ENCODE assay signal across 25 cellular contexts in the genomic region with DNA sequence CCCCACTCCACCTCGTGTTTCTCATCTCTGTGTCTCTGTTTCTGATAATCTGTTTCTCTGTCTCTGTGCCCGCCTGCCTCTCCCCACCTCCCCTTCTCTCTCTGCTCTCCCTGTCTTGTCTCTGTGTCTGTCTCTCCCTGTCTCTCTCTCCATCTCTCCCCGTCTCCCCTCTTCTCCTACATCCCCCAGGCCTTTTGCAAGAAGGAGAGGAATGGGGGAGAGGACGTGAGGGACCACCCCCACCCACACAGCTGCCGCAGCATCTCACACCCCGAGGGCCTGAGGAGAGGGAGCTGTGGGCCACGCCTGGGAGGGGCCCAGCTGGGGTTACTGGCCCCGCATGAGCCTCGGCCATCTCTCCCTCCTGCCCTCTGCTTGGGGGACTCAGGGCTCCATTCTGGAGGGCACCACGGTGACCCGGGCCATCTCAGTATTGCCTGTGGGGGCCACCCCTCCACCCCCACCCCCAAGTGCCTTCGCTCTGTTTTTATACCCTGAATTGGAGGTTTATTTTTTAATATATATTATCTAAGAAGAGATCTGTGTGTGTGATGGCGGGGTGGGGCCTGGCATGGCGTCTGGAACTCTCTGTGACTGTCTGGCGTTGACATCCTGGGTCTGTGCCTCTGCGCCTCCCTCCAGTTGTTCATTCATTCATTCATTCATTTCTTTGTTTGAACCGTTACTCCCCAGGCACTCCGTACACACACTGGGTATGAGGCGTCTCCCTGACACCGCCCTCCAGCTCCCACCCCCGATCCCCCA. TPM values are rescaled to one million over a fixed set of nuclear protein-coding genes. Genes with fewer than 3 reads are reported as not detected.
DNase-seq lines count a peak whose midpoint lies in the region; ATAC-seq, FAIRE-seq and TF ChIP-seq lines count a peak whose summit lies in the region.
"Had no signal": no experiment of that assay in that cellular context is flagged by ENCODE, and none has a peak within 500 bp of the region (broad histone marks: within the 10 kb centered on the region; RNA-seq: fewer than 3 reads in every experiment).

No MANE protein-coding gene starts in this region.

- no peaks in the 10 kb centered on the region for H3K9me3 Mint-ChIP-seq in activated T-cell treated with anti-CD3 and anti-CD28 coated beads, Interleukin-2, amount 50 U/mL, for 24 hours
- H3K9me3 Mint-ChIP-seq in activated naive CD8-positive, alpha-beta T cell treated with anti-CD3 and anti-CD28 coated beads, Interleukin-2, amount 10 ng/mL, durations not matched to agents 7 days and 5 days: no peaks in the 10 kb centered on the region
- H3K9me3 Mint-ChIP-seq in naive thymus-derived CD8-positive, alpha-beta T cell: no peaks in the 10 kb centered on the region

- no peak for TF ChIP-seq CTCF in HEK293 (tag by site-specific recombination; IDR thresholded peaks at IDR 0.05)

- peaks cover 44% of the 10 kb centered on the region for H3K4me1 Mint-ChIP-seq in activated T-cell treated with anti-CD3 and anti-CD28 coated beads, Interleukin-2, amount 50 U/mL, for 24 hours (ENCODE audit: low read depth)
- H3K4me1 Mint-ChIP-seq in activated naive CD8-positive, alpha-beta T cell treated with anti-CD3 and anti-CD28 coated beads, Interleukin-2, amount 10 ng/mL, durations not matched to agents 7 days and 5 days: peaks cover 13% of the 10 kb centered on the region
- peaks cover 38 to 74% (median 59%) of the 10 kb centered on the region in 4 donors for H3K4me1 Mint-ChIP-seq in naive thymus-derived CD8-positive, alpha-beta T cell

- no peak for ATAC-seq in activated naive CD8-positive, alpha-beta T cell treated with anti-CD3 and anti-CD28 coated beads, Interleukin-2, amount 10 ng/mL, durations not matched to agents 7 days and 5 days (ENCODE audit: low read depth)
- ATAC-seq in naive thymus-derived CD8-positive, alpha-beta T cell: no peak
- ATAC-seq: A549; activated CD4-positive, CD25-positive, alpha-beta regulatory T cell treated with anti-CD3 and anti-CD28 coated beads, Interleukin-2, amount 50 U/mL, for 24 hours; activated CD8-positive, alpha-beta memory T cell treated with anti-CD3 and anti-CD28 coated beads, Interleukin-2, amount 10 ng/mL, durations not matched to agents 7 days and 5 days; esophagus mucosa; lower lobe of right lung had no signal

- no peaks in the 10 kb centered on the region for H3K9me3 ChIP-seq in HEK293 (ENCODE audit: control insufficient read depth, insufficient read depth, low read depth, low read length)
- H3K9me3 ChIP-seq: A549; BLaER1 treated with 17β-estradiol and CSF1 and Interleukin-3, amounts not matched to agents 10 nM and 100 nM; lower lobe of right lung; vagina had no signal

- H3K36me3 Mint-ChIP-seq in activated T-cell treated with anti-CD3 and anti-CD28 coated beads, Interleukin-2, amount 50 U/mL, for 24 hours (ENCODE audit: low read depth): peaks cover 62% of the 10 kb centered on the region
- H3K36me3 Mint-ChIP-seq in activated naive CD8-positive, alpha-beta T cell treated with anti-CD3 and anti-CD28 coated beads, Interleukin-2, amount 10 ng/mL, durations not matched to agents 7 days and 5 days: peaks cover 31% of the 10 kb centered on the region
- peaks cover 0 to 59% (median 4%) of the 10 kb centered on the region in 3 donors for H3K36me3 Mint-ChIP-seq in naive thymus-derived CD8-positive, alpha-beta T cell

- no peaks in the 10 kb centered on the region for H3K4me1 ChIP-seq in HEK293 (ENCODE audit: control insufficient read depth, insufficient read depth, low read length)
- H3K4me1 ChIP-seq: vagina had no signal

- no peak overlapping the region for H3K27ac ChIP-seq in HEK293 (ENCODE audit: extremely low read depth, low read depth, low read length)
- H3K27ac ChIP-seq: BLaER1 treated with 17β-estradiol and CSF1 and Interleukin-3, amounts not matched to agents 10 nM and 100 nM; GM23248; lower lobe of right lung; vagina had no signal

- H3K4me3 Mint-ChIP-seq in activated T-cell treated with anti-CD3 and anti-CD28 coated beads, Interleukin-2, amount 50 U/mL, for 24 hours: no peak overlapping the region
- no peak overlapping the region for H3K4me3 Mint-ChIP-seq in activated naive CD8-positive, alpha-beta T cell treated with anti-CD3 and anti-CD28 coated beads, Interleukin-2, amount 10 ng/mL, durations not matched to agents 7 days and 5 days
- peak overlapping the region in 2 of 10 donors; percentile 19 to 56 for H3K4me3 Mint-ChIP-seq in naive thymus-derived CD8-positive, alpha-beta T cell
- H3K4me3 Mint-ChIP-seq: activated CD8-positive, alpha-beta memory T cell treated with anti-CD3 and anti-CD28 coated beads, Interleukin-2, amount 10 ng/mL, durations not matched to agents 7 days and 5 days had no signal

- no peak for FAIRE-seq in urothelium cell line (lab: Jason Lieb, UNC)
- FAIRE-seq: A549, frontal cortex, kidney had no signal

- no peak overlapping the region for H3K4me3 ChIP-seq in HEK293 (ENCODE audit: low read depth, low read length)
- H3K4me3 ChIP-seq: A549; BLaER1 treated with 17β-estradiol and CSF1 and Interleukin-3, amounts not matched to agents 10 nM and 100 nM; GM23248; lower lobe of right lung; vagina had no signal

- peaks cover 7% of the 10 kb centered on the region for H3K27me3 Mint-ChIP-seq in activated T-cell treated with anti-CD3 and anti-CD28 coated beads, Interleukin-2, amount 50 U/mL, for 24 hours
- H3K27me3 Mint-ChIP-seq in activated naive CD8-positive, alpha-beta T cell treated with anti-CD3 and anti-CD28 coated beads, Interleukin-2, amount 10 ng/mL, durations not matched to agents 7 days and 5 days: peaks cover 6% of the 10 kb centered on the region
- H3K27me3 Mint-ChIP-seq in naive thymus-derived CD8-positive, alpha-beta T cell: no peaks in the 10 kb centered on the region

- CTCF ChIA-PET in HEK293 (lab: Yijun Ruan, JAX): interaction anchor here (0.6 to 1.0 kb wide), 3 partner anchors 30 to 1431 kb away, joined by 3 to 5 read pairs (median 3); no protein-coding TSS in a partner anchor

- POLR2A ChIA-PET in HEK293 (lab: Yijun Ruan, JAX): interaction anchor here (0.6 kb wide), 1 partner anchor 34 kb away, joined by 4 read pairs; no protein-coding TSS in a partner anchor
- POLR2A ChIA-PET in activated naive CD8-positive, alpha-beta T cell treated with anti-CD3 and anti-CD28 coated beads, Interleukin-2, amount 10 ng/mL, durations not matched to agents 7 days and 5 days (lab: Charles Lee): interaction anchor here (0.5 to 1.7 kb wide), 5 partner anchors 16 to 1312 kb away, joined by 3 to 5 read pairs (median 4); no protein-coding TSS in a partner anchor
- POLR2A ChIA-PET in naive thymus-derived CD8-positive, alpha-beta T cell (lab: Charles Lee): interaction anchor here (0.6 to 15.2 kb wide), 5 partner anchors 11 to 35 kb away, joined by 3 to 465 read pairs (median 61); a partner anchor contains a TSS

- peaks cover 18 to 45% of the 10 kb centered on the region in 2 experiments for H3K36me3 ChIP-seq in HEK293 (ENCODE audit: control insufficient read depth in 2 of 2, insufficient read depth in 1 of 2, low read length in 2 of 2)

- DNase-seq in activated T-cell treated with anti-CD3 and anti-CD28 coated beads, Interleukin-2, amount 50 U/mL, for 24 hours: no peak
- DNase-seq in activated T-cell treated with anti-CD3 and anti-CD28 coated beads for 4 hours (no peak), urothelium cell line (ENCODE audit: low spot score) (no peak), NCI-H1694 treated with DMSO at 0.1 percent for 48 hours (lab: John Stamatoyannopoulos, UW) (no peak), SHP77 (lab: John Stamatoyannopoulos, UW) (no peak)
- DNase-seq in activated naive CD8-positive, alpha-beta T cell treated with anti-CD3 and anti-CD28 coated beads, Interleukin-2, amount 10 ng/mL, durations not matched to agents 7 days and 5 days: no peak
- DNase-seq in naive thymus-derived CD8-positive, alpha-beta T cell: no peak
- DNase-seq: activated CD8-positive, alpha-beta memory T cell treated with anti-CD3 and anti-CD28 coated beads, Interleukin-2, amount 10 ng/mL, durations not matched to agents 7 days and 5 days; GDM1; GM23248; kidney; lower lobe of right lung; NCI-H146; NCI-H774; stimulated activated CD8-positive, alpha-beta memory T cell treated with anti-CD3 and anti-CD28 coated beads, Interleukin-4, amount 100 ng/mL, for 48 hours had no signal

- H3K27ac Mint-ChIP-seq in activated T-cell treated with anti-CD3 and anti-CD28 coated beads, Interleukin-2, amount 50 U/mL, for 24 hours: peak overlapping the region; percentile 69
- peak overlapping the region; percentile 36 for H3K27ac Mint-ChIP-seq in activated naive CD8-positive, alpha-beta T cell treated with anti-CD3 and anti-CD28 coated beads, Interleukin-2, amount 10 ng/mL, durations not matched to agents 7 days and 5 days
- peak overlapping the region in 9 of 10 donors; percentile 62 to 90 (median 74) for H3K27ac Mint-ChIP-seq in naive thymus-derived CD8-positive, alpha-beta T cell
- H3K27ac Mint-ChIP-seq: activated CD8-positive, alpha-beta memory T cell treated with anti-CD3 and anti-CD28 coated beads, Interleukin-2, amount 10 ng/mL, durations not matched to agents 7 days and 5 days had no signal

RNA-seq across cellular contexts. Expression of a gene that starts 21.2 kb away (rescaled TPM):
- total RNA-seq in activated naive CD8-positive, alpha-beta T cell treated with anti-CD3 and anti-CD28 coated beads, Interleukin-2, amount 10 ng/mL, durations not matched to agents 7 days and 5 days: 1 to 10 TPM; 4.3 to 4.5 TPM
- 1 to 10 TPM; 7.5 to 8.1 TPM for total RNA-seq in naive thymus-derived CD8-positive, alpha-beta T cell
- not detected for polyA plus RNA-seq in naive thymus-derived CD8-positive, alpha-beta T cell
- total RNA-seq: cerebellum, esophagus mucosa, frontal cortex, GM23248, SK-MEL-5 had no signal
- polyA plus RNA-seq: GM23248 had no signal

RNA-seq across cellular contexts. Expression of a gene that starts 24.1 kb away (rescaled TPM):
- 100 to 1,000 TPM; 807 to 824 TPM for total RNA-seq in activated naive CD8-positive, alpha-beta T cell treated with anti-CD3 and anti-CD28 coated beads, Interleukin-2, amount 10 ng/mL, durations not matched to agents 7 days and 5 days
- 1,000 to 10,000 TPM; 1,211 to 1,239 TPM for total RNA-seq in naive thymus-derived CD8-positive, alpha-beta T cell
- 100 to 1,000 TPM; 161 to 346 (median 211) TPM for polyA plus RNA-seq in naive thymus-derived CD8-positive, alpha-beta T cell

RNA-seq across cellular contexts. Expression of a gene that starts 30.0 kb away (rescaled TPM):
- total RNA-seq in activated naive CD8-positive, alpha-beta T cell treated with anti-CD3 and anti-CD28 coated beads, Interleukin-2, amount 10 ng/mL, durations not matched to agents 7 days and 5 days: 10 to 100 TPM; 28.0 to 29.8 TPM
- total RNA-seq in naive thymus-derived CD8-positive, alpha-beta T cell: 10 to 100 TPM; 48.6 to 51.0 TPM
- polyA plus RNA-seq in naive thymus-derived CD8-positive, alpha-beta T cell: 10 to 100 TPM; 54.9 to 88.2 (median 85.1) TPM
- total RNA-seq: cerebellum, frontal cortex, GM23248, osteocyte, vagina had no signal
- polyA plus RNA-seq: GM23248 had no signal

RNA-seq across cellular contexts. Expression of a gene that starts 47.0 kb away (rescaled TPM):
- 1,000 to 10,000 TPM; 3,237 to 3,326 TPM for total RNA-seq in activated naive CD8-positive, alpha-beta T cell treated with anti-CD3 and anti-CD28 coated beads, Interleukin-2, amount 10 ng/mL, durations not matched to agents 7 days and 5 days
- total RNA-seq in naive thymus-derived CD8-positive, alpha-beta T cell: 1,000 to 10,000 TPM; 3,479 to 3,513 TPM
- 1,000 to 10,000 TPM; 6,905 to 8,825 (median 8,505) TPM for polyA plus RNA-seq in naive thymus-derived CD8-positive, alpha-beta T cell

RNA-seq across cellular contexts. Expression of a gene that starts 52.0 kb away (rescaled TPM):
- total RNA-seq in activated naive CD8-positive, alpha-beta T cell treated with anti-CD3 and anti-CD28 coated beads, Interleukin-2, amount 10 ng/mL, durations not matched to agents 7 days and 5 days: 10 to 100 TPM; 85.3 to 87.3 TPM
- 10 to 100 TPM; 87.6 to 90.3 TPM for total RNA-seq in naive thymus-derived CD8-positive, alpha-beta T cell
- 100 to 1,000 TPM; 201 to 288 (median 231) TPM for polyA plus RNA-seq in naive thymus-derived CD8-positive, alpha-beta T cell
